ENCODE assay signal across 27 cellular contexts in genomic region chr3:55494976-55495375, GRCh38. TPM values are rescaled to one million over a fixed set of nuclear protein-coding genes. Genes with fewer than 3 reads are reported as not detected.
"Had no signal": no experiment of that assay in that cellular context is flagged by ENCODE, and none has a peak within 500 bp of the region (broad histone marks: within the 10 kb centered on the region; RNA-seq: fewer than 3 reads in every experiment).

No MANE protein-coding gene starts in this region.

- H3K36me3 Mint-ChIP-seq: natural killer cell; neural progenitor cell; stimulated activated effector memory CD8-positive, alpha-beta T cell treated with anti-CD3 and anti-CD28 coated beads, Interleukin-12 subunit alpha, Interleukin-12 subunit beta, amount 100 ng/mL, for 72 hours; stimulated activated naive B cell treated with anti-CD40 and anti-IgM and Interleukin-4, amounts not matched to agents 10 μg/mL and 1 μg/mL and 100 μg/mL, for 72 hours had no signal

- H3K36me3 ChIP-seq: neural progenitor cell, ovary, stomach, thoracic aorta, thyroid gland, tibial nerve, upper lobe of left lung, vagina had no signal

- H3K27ac Mint-ChIP-seq: natural killer cell; nephron; neural progenitor cell; progenitor cell of endocrine pancreas; stimulated activated effector memory CD8-positive, alpha-beta T cell treated with anti-CD3 and anti-CD28 coated beads, Interleukin-12 subunit alpha, Interleukin-12 subunit beta, amount 100 ng/mL, for 72 hours; stimulated activated naive B cell treated with anti-CD40 and anti-IgM and Interleukin-4, amounts not matched to agents 10 μg/mL and 1 μg/mL and 100 μg/mL, for 72 hours; stimulated activated naive CD8-positive, alpha-beta T cell treated with anti-CD3 and anti-CD28 coated beads, Interleukin-15, Interleukin-2, amounts not matched to agents 100 ng/mL and 50 ng/mL, for 24 hours had no signal

- H3K79me2 ChIP-seq: parathyroid adenoma had no signal

- H2AFZ ChIP-seq: neural progenitor cell, parathyroid adenoma had no signal

- ATAC-seq: natural killer cell; psoas muscle; right cardiac atrium; sciatic nerve; stimulated activated effector memory CD8-positive, alpha-beta T cell treated with anti-CD3 and anti-CD28 coated beads, Interleukin-12 subunit alpha, Interleukin-12 subunit beta, amount 100 ng/mL, for 72 hours; stimulated activated naive B cell treated with anti-CD40 and anti-IgM and Interleukin-4, amounts not matched to agents 10 μg/mL and 1 μg/mL and 100 μg/mL, for 72 hours had no signal

- H3K4me2 ChIP-seq: neural progenitor cell had no signal

- H3K9me3 ChIP-seq: ovary, psoas muscle, stomach, thoracic aorta, thyroid gland, tibial nerve, upper lobe of left lung, vagina had no signal

- H3K4me3 Mint-ChIP-seq: natural killer cell; nephron; neural progenitor cell; stimulated activated effector memory CD8-positive, alpha-beta T cell treated with anti-CD3 and anti-CD28 coated beads, Interleukin-12 subunit alpha, Interleukin-12 subunit beta, amount 100 ng/mL, for 72 hours; stimulated activated naive B cell treated with anti-CD40 and anti-IgM and Interleukin-4, amounts not matched to agents 10 μg/mL and 1 μg/mL and 100 μg/mL, for 72 hours; stimulated activated naive CD8-positive, alpha-beta T cell treated with anti-CD3 and anti-CD28 coated beads, Interleukin-15, Interleukin-2, amounts not matched to agents 100 ng/mL and 50 ng/mL, for 24 hours had no signal

- H3K27ac ChIP-seq: neural progenitor cell, ovary, parathyroid adenoma, psoas muscle, skin epidermis, stomach, thoracic aorta, thyroid gland, tibial nerve, upper lobe of left lung, vagina had no signal

- DNase-seq: natural killer cell; occipital lobe; ovary; posterior cingulate gyrus; psoas muscle; right cardiac atrium; stimulated activated CD4-positive, alpha-beta T cell treated with anti-CD3 and anti-CD28 coated beads, Interleukin-15, amount 100 ng/mL, for 24 hours; stimulated activated CD4-positive, alpha-beta T cell treated with anti-CD3 and anti-CD28 coated beads, Interleukin-2, amount 100 ng/mL, for 24 hours; stimulated activated CD4-positive, alpha-beta T cell treated with anti-CD3 and anti-CD28 coated beads, Interleukin-2, amount 100 ng/mL, for 48 hours; stimulated activated CD4-positive, alpha-beta T cell treated with anti-CD3 and anti-CD28 coated beads, Interleukin-4, amount 100 ng/mL, for 24 hours; stimulated activated naive B cell treated with anti-CD40 and anti-IgM and Interleukin-4, amounts not matched to agents 10 μg/mL and 1 μg/mL and 100 μg/mL, for 72 hours; stimulated activated naive CD4-positive, alpha-beta T cell treated with Interleukin-2 at 50 U/mL for 16 hours; stomach; thyroid gland; upper lobe of left lung had no signal

- H3K27me3 ChIP-seq: ovary, thyroid gland, upper lobe of left lung, vagina had no signal

- H3K4me1 ChIP-seq: parathyroid adenoma, psoas muscle, tibial nerve had no signal

- H3K4me1 Mint-ChIP-seq: natural killer cell; stimulated activated effector memory CD8-positive, alpha-beta T cell treated with anti-CD3 and anti-CD28 coated beads, Interleukin-12 subunit alpha, Interleukin-12 subunit beta, amount 100 ng/mL, for 72 hours; stimulated activated naive B cell treated with anti-CD40 and anti-IgM and Interleukin-4, amounts not matched to agents 10 μg/mL and 1 μg/mL and 100 μg/mL, for 72 hours had no signal

- FAIRE-seq: urothelium cell line had no signal

- H3K9ac ChIP-seq: neural progenitor cell, parathyroid adenoma had no signal

- H3K9me3 Mint-ChIP-seq: natural killer cell; nephron; neural progenitor cell; stimulated activated naive B cell treated with anti-CD40 and anti-IgM and Interleukin-4, amounts not matched to agents 10 μg/mL and 1 μg/mL and 100 μg/mL, for 72 hours had no signal

- H3K4me3 ChIP-seq: neural progenitor cell, ovary, psoas muscle, skin epidermis, stomach, thoracic aorta, thyroid gland, tibial nerve, upper lobe of left lung, vagina had no signal

RNA-seq across cellular contexts. Expression of gene WNT5A, which starts 7.9 kb away (rescaled TPM):
- total RNA-seq: natural killer cell had no signal
